Comparison of ENCODE assay signal across 31 cellular contexts in the genomic region with DNA sequence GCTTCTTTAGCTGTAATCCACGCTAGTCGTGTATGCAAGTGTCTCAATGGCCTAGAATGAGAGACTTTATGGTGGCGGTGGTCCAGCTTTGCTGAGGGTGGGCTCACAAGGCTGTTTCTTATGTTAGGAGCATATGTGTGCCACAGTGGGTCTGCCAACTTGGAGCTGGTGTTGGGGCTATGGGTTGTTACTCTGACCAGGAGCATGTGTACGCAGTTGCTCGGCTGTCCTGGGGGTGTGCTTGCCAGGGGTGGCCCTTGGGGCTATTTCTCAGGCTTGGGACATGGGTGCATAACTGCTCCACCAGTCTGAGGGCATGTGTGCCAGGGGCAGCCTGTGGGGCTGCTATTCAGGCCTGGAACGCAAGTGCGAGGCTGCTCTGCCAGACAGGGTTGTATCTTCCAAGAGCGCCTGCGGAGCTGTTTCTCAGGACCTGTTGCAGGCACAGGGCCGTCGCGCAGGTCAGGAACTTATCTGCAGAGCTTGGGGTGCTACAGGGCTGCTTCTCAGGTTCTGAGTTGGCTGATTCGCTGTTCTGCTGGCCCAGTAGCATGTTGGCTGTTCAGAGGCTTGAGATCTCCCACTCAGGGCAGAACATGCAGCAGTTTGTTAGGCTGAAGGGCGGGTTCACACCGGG.
"Had no signal": no experiment of that assay in that cellular context is flagged by ENCODE, and none has a peak within 500 bp of the region (broad histone marks: within the 10 kb centered on the region; RNA-seq: fewer than 3 reads in every experiment).

No MANE protein-coding gene starts in this region.

- H3K9me3 Mint-ChIP-seq: activated CD4-positive, alpha-beta T cell treated with anti-CD3 and anti-CD28 coated beads, Interleukin-2, amount 10 ng/mL, durations not matched to agents 24 days and 14 days; activated T-helper 2 cell treated with anti-CD3 and anti-CD28 coated beads, Interferon-gamma antibody, Interleukin-2, Interleukin-4, amounts not matched to agents 10 μg/mL and 5 μg/mL and 100 μg/mL, durations not matched to agents 14 hours and 24 hours and 36 hours had no signal

- H3K4me1 Mint-ChIP-seq: activated CD4-positive, alpha-beta T cell treated with anti-CD3 and anti-CD28 coated beads, Interleukin-2, amount 10 ng/mL, durations not matched to agents 24 days and 14 days; activated naive CD4-positive, alpha-beta T cell treated with anti-CD3 and anti-CD28 coated beads, Interleukin-2, amount 10 ng/mL, durations not matched to agents 7 days and 5 days; activated naive CD8-positive, alpha-beta T cell treated with anti-CD3 and anti-CD28 coated beads, Interleukin-2, amount 50 U/mL, for 24 hours had no signal

- H3K36me3 Mint-ChIP-seq: activated naive CD4-positive, alpha-beta T cell treated with anti-CD3 and anti-CD28 coated beads, Interleukin-2, amount 10 ng/mL, durations not matched to agents 7 days and 5 days; activated naive CD8-positive, alpha-beta T cell had no signal

- H3K27me3 ChIP-seq: brain microvascular endothelial cell, SJCRH30 had no signal

- H3K27ac ChIP-seq: brain microvascular endothelial cell, KMS-11, PC-9, RWPE1, SJCRH30, SK-N-MC, WERI-Rb-1 had no signal

- DNase-seq: activated CD4-positive, alpha-beta T cell treated with anti-CD3 and anti-CD28 coated beads, Interleukin-2, amount 10 ng/mL, durations not matched to agents 24 days and 14 days; activated CD4-positive, alpha-beta T cell treated with anti-CD3 and anti-CD28 coated beads, Interleukin-2, amount 50 U/mL, for 4 hours; activated CD8-positive, alpha-beta T cell treated with anti-CD3 and anti-CD28 coated beads for 36 hours; activated gamma-delta T cell treated with Interleukin-2 at 50 U/mL for 16 hours; activated naive CD4-positive, alpha-beta T cell treated with anti-CD3 and anti-CD28 coated beads, Interleukin-2, amount 10 ng/mL, durations not matched to agents 7 days and 5 days; activated naive CD8-positive, alpha-beta T cell treated with anti-CD3 and anti-CD28 coated beads, Interleukin-2, amount 50 U/mL, for 24 hours; activated T-cell treated with anti-CD3 and anti-CD28 coated beads, Interleukin-2, amount 50 U/mL, for 24 hours; anterior cingulate cortex; brain microvascular endothelial cell; central memory CD4-positive, alpha-beta T cell; MM.1S; MV-4-11; NCI-H1092; NCI-H1436 treated with DMSO at 0.1 percent for 48 hours; NCI-H1694 treated with DMSO at 0.1 percent for 48 hours; NCI-H2029; NCI-H345; NCI-H510A; NCI-H526; NCI-H748 treated with DMSO at 0.1 percent for 48 hours; NK-92 treated with Interleukin-12 subunit alpha and Interleukin-12 subunit beta, amount 100 ng/mL, for 24 hours; PC-9; SHP77; SJCRH30; T1000; WERI-Rb-1 had no signal

- H3K4me1 ChIP-seq: SJCRH30 had no signal

- H3K9ac ChIP-seq: KMS-11 had no signal

- H3K4me3 ChIP-seq: PC-9, SJCRH30, SK-N-MC had no signal

- H3K9me3 ChIP-seq: SJCRH30 had no signal

- H3K4me3 Mint-ChIP-seq: activated CD4-positive, alpha-beta T cell treated with anti-CD3 and anti-CD28 coated beads, Interleukin-2, amount 10 ng/mL, durations not matched to agents 24 days and 14 days; activated CD8-positive, alpha-beta T cell treated with anti-CD3 and anti-CD28 coated beads for 36 hours; activated naive CD4-positive, alpha-beta T cell treated with anti-CD3 and anti-CD28 coated beads, Interleukin-2, amount 10 ng/mL, durations not matched to agents 7 days and 5 days; activated naive CD8-positive, alpha-beta T cell; activated naive CD8-positive, alpha-beta T cell treated with anti-CD3 and anti-CD28 coated beads, Interleukin-2, amount 50 U/mL, for 24 hours; activated T-cell treated with anti-CD3 and anti-CD28 coated beads, Interleukin-2, amount 50 U/mL, for 24 hours had no signal

- H3K27ac Mint-ChIP-seq: activated CD4-positive, alpha-beta T cell treated with anti-CD3 and anti-CD28 coated beads, Interleukin-2, amount 10 ng/mL, durations not matched to agents 24 days and 14 days; activated CD8-positive, alpha-beta T cell treated with anti-CD3 and anti-CD28 coated beads for 36 hours; activated naive CD4-positive, alpha-beta T cell treated with anti-CD3 and anti-CD28 coated beads, Interleukin-2, amount 10 ng/mL, durations not matched to agents 7 days and 5 days; activated naive CD8-positive, alpha-beta T cell; activated naive CD8-positive, alpha-beta T cell treated with anti-CD3 and anti-CD28 coated beads, Interleukin-2, amount 50 U/mL, for 24 hours; activated T-cell treated with anti-CD3 and anti-CD28 coated beads, Interleukin-2, amount 50 U/mL, for 24 hours; activated T-helper 2 cell treated with anti-CD3 and anti-CD28 coated beads, Interferon-gamma antibody, Interleukin-2, Interleukin-4, amounts not matched to agents 10 μg/mL and 5 μg/mL and 100 μg/mL, durations not matched to agents 14 hours and 24 hours and 36 hours had no signal

- ATAC-seq: activated CD8-positive, alpha-beta T cell treated with anti-CD3 and anti-CD28 coated beads for 36 hours; activated naive CD8-positive, alpha-beta T cell treated with anti-CD3 and anti-CD28 coated beads, Interleukin-2, amount 50 U/mL, for 24 hours had no signal

- H3K27me3 Mint-ChIP-seq: activated CD4-positive, alpha-beta T cell treated with anti-CD3 and anti-CD28 coated beads, Interleukin-2, amount 10 ng/mL, durations not matched to agents 24 days and 14 days; activated CD8-positive, alpha-beta T cell treated with anti-CD3 and anti-CD28 coated beads for 36 hours; activated naive CD4-positive, alpha-beta T cell treated with anti-CD3 and anti-CD28 coated beads, Interleukin-2, amount 10 ng/mL, durations not matched to agents 7 days and 5 days had no signal

- H3K36me3 ChIP-seq: brain microvascular endothelial cell, SJCRH30, WERI-Rb-1 had no signal
